In the genomic region with DNA sequence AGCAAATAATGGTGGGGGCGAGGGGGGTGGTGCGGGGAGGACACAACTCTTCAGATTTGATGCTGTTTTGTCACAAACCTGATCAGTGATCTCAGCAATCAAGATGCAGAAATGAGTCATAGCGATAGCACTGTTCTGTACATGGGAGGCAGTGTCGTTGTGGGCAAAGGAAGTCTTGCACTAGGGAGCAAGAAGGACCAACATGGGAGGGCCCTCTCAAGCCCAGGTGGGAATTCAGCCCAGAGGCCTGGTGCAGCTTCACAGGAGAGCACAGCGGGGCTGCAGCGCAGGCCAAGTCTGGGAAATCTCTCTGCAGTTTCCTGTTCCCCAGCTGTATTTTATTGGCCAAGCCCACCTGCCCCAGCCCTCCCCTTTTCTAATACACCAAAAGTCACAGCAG, we compare ENCODE assay signal across 16 cellular contexts.
DNase-seq lines count a peak whose midpoint lies in the region; ATAC-seq and TF ChIP-seq lines count a peak whose summit lies in the region.
"Had no signal": no experiment of that assay in that cellular context is flagged by ENCODE, and none has a peak within 500 bp of the region (broad histone marks: within the 10 kb centered on the region; RNA-seq: fewer than 3 reads in every experiment).

No MANE protein-coding gene starts in this region.

- no peak overlapping the region for H2BK12ac ChIP-seq in neuronal stem cell (ENCODE audit: low read length)

- H3K9me3 ChIP-seq in neuronal stem cell (replicated peaks in 1 of 2; ENCODE audit: control insufficient read depth in 2 of 2, insufficient read depth in 1 of 2, low read depth in 1 of 2, low read length in 2 of 2), result no peaks in the 10 kb centered on the region
- H3K9me3 ChIP-seq in breast epithelium, result no peaks in the 10 kb centered on the region

- DNase-seq in SHP77 (lab: John Stamatoyannopoulos, UW) (peak; percentile 4 to 28), SHP77 treated with DMSO at 0.1 percent for 48 hours (lab: John Stamatoyannopoulos, UW) (no peak), NCI-H69 (lab: John Stamatoyannopoulos, UW) (peak; percentile 29), neuronal stem cell (ENCODE audit: low spot score) (no peak), KBM-7 (no peak), foreskin keratinocyte (no peak), breast epithelium (ENCODE audit: low spot score in 2 of 2) (no peak)
- DNase-seq: CD8-positive, alpha-beta memory T cell; GF-D8; NCI-H1105; NCI-H146; NCI-H446; NCI-H82 had no signal

- no peak for ATAC-seq in foreskin keratinocyte
- ATAC-seq: HCT116 had no signal

- peak overlapping the region; percentile 59 for H3K18ac ChIP-seq in neuronal stem cell (ENCODE audit: low read length)

- WGBS in neuronal stem cell (ENCODE audit: extremely low coverage in 2 of 2, insufficient read length in 2 of 2, insufficient replicate concordance in 1 of 2), 2 donors, result no CpG with 5 or more reads among the region's 6 CpGs

- H2AFZ ChIP-seq in neuronal stem cell (ENCODE audit: low read length), result no peak overlapping the region

- no peak overlapping the region for H4K8ac ChIP-seq in neuronal stem cell (ENCODE audit: low read depth, low read length)

- TF ChIP-seq CTCF in foreskin keratinocyte (conservative IDR thresholded peaks at IDR 0.05), result no peak
- TF ChIP-seq CTCF in breast epithelium (IDR thresholded peaks at IDR 0.05), result no peak

- no peak for TF ChIP-seq POLR2A in breast epithelium (IDR thresholded peaks at IDR 0.05)

- no peak overlapping the region for H2BK120ac ChIP-seq in neuronal stem cell (ENCODE audit: low read depth, low read length)

- no peak overlapping the region for H2BK5ac ChIP-seq in neuronal stem cell (ENCODE audit: low read length)

- no peak overlapping the region for H3K14ac ChIP-seq in neuronal stem cell (ENCODE audit: low read length)

- no peak overlapping the region for H3K4me3 ChIP-seq in neuronal stem cell (ENCODE audit: low read length in 2 of 2)
- no peak overlapping the region for H3K4me3 ChIP-seq in breast epithelium

- no peaks in the 10 kb centered on the region for H3K27me3 ChIP-seq in neuronal stem cell (ENCODE audit: control insufficient read depth in 3 of 3, insufficient read depth in 3 of 3, low read depth in 1 of 3, low read length in 3 of 3)
- no peaks in the 10 kb centered on the region for H3K27me3 ChIP-seq in foreskin keratinocyte
- H3K27me3 ChIP-seq in breast epithelium, result no peaks in the 10 kb centered on the region

- H3K4me2 ChIP-seq in neuronal stem cell (ENCODE audit: insufficient read depth, low read length, poor library complexity, severe bottlenecking), result no peak overlapping the region
- H3K4me2 ChIP-seq: KMS-11 had no signal

- H3K27ac ChIP-seq in neuronal stem cell (replicated peaks; ENCODE audit: low read length) (no peak overlapping the region), foreskin keratinocyte (no peak overlapping the region), breast epithelium (no peak overlapping the region)
- H3K27ac ChIP-seq: C4-2B, KMS-11 had no signal

- no peak overlapping the region for H4K91ac ChIP-seq in neuronal stem cell (ENCODE audit: low read depth, low read length, poor library complexity)

- no peaks in the 10 kb centered on the region for H3K79me1 ChIP-seq in neuronal stem cell (ENCODE audit: low read depth, low read length)

- no peaks in the 10 kb centered on the region for H3K36me3 ChIP-seq in neuronal stem cell (replicated peaks in 1 of 2; ENCODE audit: control insufficient read depth in 2 of 2, insufficient read depth in 2 of 2, low read length in 2 of 2)
- H3K36me3 ChIP-seq in breast epithelium, result no peaks in the 10 kb centered on the region

- H3K4me1 ChIP-seq in neuronal stem cell (ENCODE audit: control insufficient read depth in 2 of 2, insufficient read depth in 1 of 2, low read depth in 1 of 2, low read length in 2 of 2) (peaks cover 0 to 4% of the 10 kb centered on the region in 2 donors), foreskin keratinocyte (no peaks in the 10 kb centered on the region), breast epithelium (no peaks in the 10 kb centered on the region)

- intact Hi-C loops in breast epithelium (cut with DNase I; ENCODE audit: low total_unique reads), result no loop called here

- no peak overlapping the region for H2AK5ac ChIP-seq in neuronal stem cell (ENCODE audit: low read depth, low read length)

- no peak overlapping the region for H2BK15ac ChIP-seq in neuronal stem cell (ENCODE audit: low read length)

- in situ Hi-C loops in KBM-7 (cut with MboI; ENCODE audit: low pct_unique_long_range_greater_than_20kb, low sequenced_read_pairs), result no loop called here

- H3K4ac ChIP-seq in neuronal stem cell (ENCODE audit: low read length), result no peak overlapping the region

- H3K23ac ChIP-seq in neuronal stem cell (ENCODE audit: low read depth, low read length, poor library complexity), result no peak overlapping the region

- no peak overlapping the region for H3K9ac ChIP-seq in neuronal stem cell (ENCODE audit: low read depth, low read length, poor library complexity)
- H3K9ac ChIP-seq: KMS-11 had no signal

Comparison
In these comparisons a context has a peak if more than half of its experiments do, and no peak if none do; other contexts are left out.
1. DNase-seq: peak in SHP77 (2 of 2) and NCI-H69 (single experiment); none in SHP77 treated with DMSO at 0.1 percent for 48 hours (single experiment), neuronal stem cell (single experiment), KBM-7 (single experiment), foreskin keratinocyte (0 of 2) and breast epithelium (0 of 2).